25 cellular contexts compared by ENCODE assay signal in the genomic region with DNA sequence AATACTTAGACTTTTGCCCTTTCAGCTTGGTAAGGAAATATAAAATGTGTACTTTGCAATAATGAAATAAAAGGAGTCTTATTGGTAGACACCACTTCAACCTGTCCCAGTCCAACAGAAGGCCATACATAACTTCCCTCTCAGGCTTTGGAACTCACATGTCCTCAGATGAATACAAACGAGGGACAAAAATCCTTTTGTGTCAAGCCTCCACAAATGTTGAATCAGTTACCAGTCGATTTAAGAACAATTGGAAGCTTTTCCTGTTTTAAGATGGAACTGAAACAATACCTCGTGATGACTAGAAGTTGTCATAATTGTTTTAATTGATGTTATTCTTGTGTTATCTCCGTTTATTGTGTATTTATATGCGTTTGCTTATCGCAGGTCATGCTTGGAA.
DNase-seq lines count a peak whose midpoint lies in the region; ATAC-seq and FAIRE-seq lines count a peak whose summit lies in the region.
"Had no signal": no experiment of that assay in that cellular context is flagged by ENCODE, and none has a peak within 500 bp of the region (broad histone marks: within the 10 kb centered on the region; RNA-seq: fewer than 3 reads in every experiment).

No MANE protein-coding gene starts in this region.

- ATAC-seq in naive thymus-derived CD4-positive, alpha-beta T cell: no peak

- no peak overlapping the region for H2BK120ac ChIP-seq in neuronal stem cell (ENCODE audit: low read depth, low read length)

- H3K4me1 ChIP-seq in neuronal stem cell (ENCODE audit: control insufficient read depth in 2 of 2, insufficient read depth in 1 of 2, low read depth in 1 of 2, low read length in 2 of 2): peaks cover 10% of the 10 kb centered on the region in 2 donors
- H3K4me1 ChIP-seq in naive thymus-derived CD4-positive, alpha-beta T cell (ENCODE audit: control insufficient read depth in 2 of 2, insufficient read depth in 2 of 2, low read length in 2 of 2): no peaks in the 10 kb centered on the region
- H3K4me1 ChIP-seq: SJSA1 had no signal

- FAIRE-seq in RCC 7860 (lab: Jason Lieb, UNC): no peak
- FAIRE-seq: A204.1, GM18507 had no signal

- no peak overlapping the region for H3K4me2 ChIP-seq in neuronal stem cell (ENCODE audit: insufficient read depth, low read length, poor library complexity, severe bottlenecking)
- H3K4me2 ChIP-seq: BLaER1 treated with 17β-estradiol and CSF1 and Interleukin-3, amounts not matched to agents 10 nM and 100 nM; PC-9 had no signal

- H4K91ac ChIP-seq in neuronal stem cell (ENCODE audit: low read depth, low read length, poor library complexity): no peak overlapping the region

- no peak overlapping the region for H4K8ac ChIP-seq in neuronal stem cell (ENCODE audit: low read depth, low read length)

- no peaks in the 10 kb centered on the region for H3K27me3 ChIP-seq in neuronal stem cell (ENCODE audit: control insufficient read depth in 3 of 3, insufficient read depth in 3 of 3, low read depth in 1 of 3, low read length in 3 of 3)
- H3K27me3 ChIP-seq in naive thymus-derived CD4-positive, alpha-beta T cell (ENCODE audit: control insufficient read depth in 2 of 2, insufficient read depth in 2 of 2, low read length in 2 of 2): no peaks in the 10 kb centered on the region
- H3K27me3 ChIP-seq: SJSA1 had no signal

- CTCF ChIA-PET in naive thymus-derived CD4-positive, alpha-beta T cell (lab: Charles Lee): no interaction called here

- no peak overlapping the region for H3K27ac Mint-ChIP-seq in naive thymus-derived CD4-positive, alpha-beta T cell
- H3K27ac Mint-ChIP-seq: CD4-positive, alpha-beta T cell; H9 had no signal

- H2BK15ac ChIP-seq in neuronal stem cell (ENCODE audit: low read length): no peak overlapping the region

- peaks cover 0 to 1% (median 0%) of the 10 kb centered on the region in 11 donors for H3K9me3 Mint-ChIP-seq in naive thymus-derived CD4-positive, alpha-beta T cell
- H3K9me3 Mint-ChIP-seq: CD4-positive, alpha-beta T cell; H9 had no signal

- H2BK12ac ChIP-seq in neuronal stem cell (ENCODE audit: low read length): no peak overlapping the region

- no peaks in the 10 kb centered on the region for H3K36me3 ChIP-seq in neuronal stem cell (replicated peaks in 1 of 2; ENCODE audit: control insufficient read depth in 2 of 2, insufficient read depth in 2 of 2, low read length in 2 of 2)
- no peaks in the 10 kb centered on the region for H3K36me3 ChIP-seq in naive thymus-derived CD4-positive, alpha-beta T cell (ENCODE audit: control insufficient read depth in 2 of 3, insufficient read depth in 3 of 3, low read length in 3 of 3)
- H3K36me3 ChIP-seq: BLaER1 treated with 17β-estradiol and CSF1 and Interleukin-3, amounts not matched to agents 10 nM and 100 nM; SJSA1 had no signal

- POLR2A ChIA-PET in naive thymus-derived CD4-positive, alpha-beta T cell (lab: Charles Lee): no interaction called here

- no peak overlapping the region for H3K4ac ChIP-seq in neuronal stem cell (ENCODE audit: low read length)

- peak overlapping the region; percentile 5 for H2AFZ ChIP-seq in neuronal stem cell (ENCODE audit: low read length)
- H2AFZ ChIP-seq: GM23248, PC-9 had no signal

- no peak overlapping the region for H3K9ac ChIP-seq in neuronal stem cell (ENCODE audit: low read depth, low read length, poor library complexity)
- H3K9ac ChIP-seq: BLaER1 treated with 17β-estradiol and CSF1 and Interleukin-3, amounts not matched to agents 10 nM and 100 nM; GM23248 had no signal

- peaks cover 0 to 4% (median 0%) of the 10 kb centered on the region in 5 donors for H3K36me3 Mint-ChIP-seq in naive thymus-derived CD4-positive, alpha-beta T cell

- no peak overlapping the region for H3K4me3 ChIP-seq in neuronal stem cell (ENCODE audit: low read length in 2 of 2)
- no peak overlapping the region for H3K4me3 ChIP-seq in naive thymus-derived CD4-positive, alpha-beta T cell (ENCODE audit: low read length)
- H3K4me3 ChIP-seq: BLaER1 treated with 17β-estradiol and CSF1 and Interleukin-3, amounts not matched to agents 10 nM and 100 nM; GM23248; PC-9; SJSA1 had no signal

- intact Hi-C loops in naive thymus-derived CD4-positive, alpha-beta T cell (cut with micrococcal nuclease): no loop called here

- DNase-seq in SK-MEL-5 (ENCODE audit: low read depth, low spot score) (peak; percentile 75), globus pallidus (ENCODE audit: low spot score) (peak; percentile 84), neuronal stem cell (ENCODE audit: low spot score) (no peak), RCC 7860 (ENCODE audit: low spot score) (no peak), T-helper 9 cell (no peak)
- no peak for DNase-seq in naive thymus-derived CD4-positive, alpha-beta T cell
- no peak for DNase-seq in stimulated activated naive CD4-positive, alpha-beta T cell treated with Interleukin-2 at 50 U/mL for 16 hours (lab: John Stamatoyannopoulos, UW)
- DNase-seq: CD4-positive, alpha-beta T cell; COR-L47; DMS53; GM23248; H9; KBM-7; NCI-H1105 treated with DMSO at 0.1 percent for 48 hours; NCI-H146; NCI-H2029 treated with DMSO at 0.1 percent for 48 hours; NCI-H446 treated with DMSO at 0.1 percent for 48 hours; NCI-H526; PC-9; Right ventricle myocardium superior; RPMI8226 had no signal

- no peak overlapping the region for H3K27ac ChIP-seq in neuronal stem cell (replicated peaks; ENCODE audit: low read length)
- no peak overlapping the region for H3K27ac ChIP-seq in naive thymus-derived CD4-positive, alpha-beta T cell (ENCODE audit: low read depth, low read length)
- H3K27ac ChIP-seq: BLaER1 treated with 17β-estradiol and CSF1 and Interleukin-3, amounts not matched to agents 10 nM and 100 nM; GM23248; PC-9; SJSA1 had no signal

- H3K23ac ChIP-seq in neuronal stem cell (ENCODE audit: low read depth, low read length, poor library complexity): no peak overlapping the region

- H3K18ac ChIP-seq in neuronal stem cell (ENCODE audit: low read length): no peak overlapping the region

- no peaks in the 10 kb centered on the region for H3K4me1 Mint-ChIP-seq in naive thymus-derived CD4-positive, alpha-beta T cell

- peaks cover 0 to 24% (median 9%) of the 10 kb centered on the region in 5 donors for H3K27me3 Mint-ChIP-seq in naive thymus-derived CD4-positive, alpha-beta T cell
- H3K27me3 Mint-ChIP-seq: CD4-positive, alpha-beta T cell had no signal

- H3K9me3 ChIP-seq in neuronal stem cell (replicated peaks in 1 of 2; ENCODE audit: control insufficient read depth in 2 of 2, insufficient read depth in 1 of 2, low read depth in 1 of 2, low read length in 2 of 2): no peaks in the 10 kb centered on the region
- H3K9me3 ChIP-seq in naive thymus-derived CD4-positive, alpha-beta T cell (ENCODE audit: control insufficient read depth in 2 of 3, low read length in 3 of 3): no peaks in the 10 kb centered on the region
- H3K9me3 ChIP-seq: BLaER1 treated with 17β-estradiol and CSF1 and Interleukin-3, amounts not matched to agents 10 nM and 100 nM; SJSA1 had no signal

- in situ Hi-C loops in SK-MEL-5 (cut with HindIII; ENCODE audit: low pct_unique_long_range_greater_than_20kb, low sequenced_read_pairs): no loop called here

- no peak overlapping the region for H3K4me3 Mint-ChIP-seq in naive thymus-derived CD4-positive, alpha-beta T cell
- H3K4me3 Mint-ChIP-seq: CD4-positive, alpha-beta T cell; H9 had no signal

- no peaks in the 10 kb centered on the region for H3K79me1 ChIP-seq in neuronal stem cell (ENCODE audit: low read depth, low read length)

- H2BK5ac ChIP-seq in neuronal stem cell (ENCODE audit: low read length): no peak overlapping the region

- WGBS in neuronal stem cell (ENCODE audit: extremely low coverage in 2 of 2, insufficient read length in 2 of 2, insufficient replicate concordance in 1 of 2), 2 donors: no CpG with 5 or more reads among the region's 6 CpGs

- no peak overlapping the region for H2AK5ac ChIP-seq in neuronal stem cell (ENCODE audit: low read depth, low read length)

- no peak overlapping the region for H3K14ac ChIP-seq in neuronal stem cell (ENCODE audit: low read length)

Comparison
In these comparisons a context has a peak if more than half of its experiments do, and no peak if none do; other contexts are left out.
1. DNase-seq: peak in SK-MEL-5 (single experiment) and globus pallidus (single experiment); none in neuronal stem cell (single experiment), RCC 7860 (single experiment), naive thymus-derived CD4-positive, alpha-beta T cell (0 of 9), stimulated activated naive CD4-positive, alpha-beta T cell treated with Interleukin-2 at 50 U/mL for 16 hours (single experiment) and T-helper 9 cell (single experiment).